Comparison of ENCODE assay signal across 25 cellular contexts in genomic region chr2:206082298-206082843, GRCh38. TPM values are rescaled to one million over a fixed set of nuclear protein-coding genes. Genes with fewer than 3 reads are reported as not detected.
DNase-seq lines count a peak whose midpoint lies in the region; ATAC-seq, FAIRE-seq and TF ChIP-seq lines count a peak whose summit lies in the region.
"Had no signal": no experiment of that assay in that cellular context is flagged by ENCODE, and none has a peak within 500 bp of the region (broad histone marks: within the 10 kb centered on the region; RNA-seq: fewer than 3 reads in every experiment).

No MANE protein-coding gene starts in this region.

- H3K9me3 ChIP-seq in Karpas-422 (ENCODE audit: low read length) (no peaks in the 10 kb centered on the region), K562 (replicated peaks; ENCODE audit: control insufficient read depth, insufficient read depth, low read depth, low read length) (no peaks in the 10 kb centered on the region), neural progenitor cell (ENCODE audit: low read depth) (no peaks in the 10 kb centered on the region)
- H3K9me3 ChIP-seq: tibial artery had no signal

- intact Hi-C loops in K562 (cut with micrococcal nuclease), result no loop called here

- H3K4me3 ChIP-seq in Karpas-422 (ENCODE audit: low read length) (no peak overlapping the region), K562 (no peak overlapping the region), neural progenitor cell (no peak overlapping the region)
- H3K4me3 ChIP-seq: tibial artery had no signal

- POLR2A ChIA-PET in K562 (lab: Yijun Ruan, JAX), result interaction anchor here (0.8 to 1.1 kb wide), 2 partner anchors 9 to 77 kb away, joined by 3 to 6 read pairs; partner anchors contain the start of genes EEF1B2 and NDUFS1

- no peak for TF ChIP-seq CTCF in K562 (IDR thresholded peaks at IDR 0.05 in 2 of 3, conservative IDR thresholded peaks at IDR 0.05 in 1 of 3; ENCODE audit: insufficient read depth in 2 of 3, low read depth in 1 of 3, low read length in 3 of 3)
- TF ChIP-seq CTCF in neural progenitor cell (IDR thresholded peaks at IDR 0.05), result no peak

- TF ChIP-seq EP300 in K562 (IDR thresholded peaks at IDR 0.05; ENCODE audit: low read length), result no peak

- TF ChIP-seq POLR2A in GM12891 (IDR thresholded peaks at IDR 0.05; ENCODE audit: low read depth, low read length), result no peak
- no peak for TF ChIP-seq POLR2A in K562 (conservative IDR thresholded peaks at IDR 0.05)

- CTCF ChIA-PET in K562 (lab: Yijun Ruan, JAX; ENCODE audit: low intra/inter-chr PET ratio), result no interaction called here

- peak overlapping the region; percentile 1; the same call in 1 of the 2 replicates for H3K27ac ChIP-seq in Karpas-422 (ENCODE audit: low read length)
- H3K27ac ChIP-seq in K562 (ENCODE audit: extremely low read depth, low read depth, low read length), result peak overlapping the region; percentile 54; the same call in 2 of the 3 replicates
- H3K27ac ChIP-seq in neural progenitor cell, result no peak overlapping the region
- H3K27ac ChIP-seq: WERI-Rb-1 had no signal

- H3K79me2 ChIP-seq in Karpas-422 (ENCODE audit: low read length) (peaks cover 92% of the 10 kb centered on the region), K562 (ENCODE audit: control insufficient read depth, insufficient read depth, low read length) (peaks cover 84% of the 10 kb centered on the region), neural progenitor cell (ENCODE audit: low read depth) (peaks cover 91% of the 10 kb centered on the region)

- H3K36me3 ChIP-seq in Karpas-422 (ENCODE audit: insufficient read depth, low read length), result no peaks in the 10 kb centered on the region
- H3K36me3 ChIP-seq in K562 (ENCODE audit: control insufficient read depth, insufficient read depth, low read length), result no peaks in the 10 kb centered on the region
- no peaks in the 10 kb centered on the region for H3K36me3 ChIP-seq in neural progenitor cell
- H3K36me3 ChIP-seq: tibial artery, WERI-Rb-1 had no signal

- H3K27me3 Mint-ChIP-seq in neural progenitor cell (ENCODE audit: insufficient read depth, low read depth), result peaks cover 2% of the 10 kb centered on the region
- H3K27me3 Mint-ChIP-seq: B cell, memory B cell, naive B cell had no signal

- TSS peak; percentile 29 for BruUV-seq in K562 (replicated peaks; lab: Mats Ljungman, UMichigan)

- H3K9ac ChIP-seq in Karpas-422 (ENCODE audit: low read length) (no peak overlapping the region), K562 (ENCODE audit: insufficient read depth in 1 of 2, low read depth in 2 of 2, low read length in 2 of 2) (no peak overlapping the region; a peak in 1 of 4 replicates), neural progenitor cell (no peak overlapping the region)

- FAIRE-seq in GM12891 (lab: Jason Lieb, UNC) (peak; percentile 74), K562 (lab: Jason Lieb, UNC) (peak; percentile 15)
- FAIRE-seq: colon had no signal

- peaks cover 49% of the 10 kb centered on the region for H3F3A ChIP-seq in neural progenitor cell (ENCODE audit: low read depth)

- TF ChIP-seq RAD21 in K562 (CRISPR knock-in tag; conservative IDR thresholded peaks at IDR 0.05 in 1 of 2, IDR thresholded peaks at IDR 0.05 in 1 of 2), result no peak

- H3K9me3 Mint-ChIP-seq in neural progenitor cell, result no peaks in the 10 kb centered on the region
- H3K9me3 Mint-ChIP-seq: activated naive CD4-positive, alpha-beta T cell treated with anti-CD3 and anti-CD28 coated beads for 36 hours; memory B cell; naive B cell had no signal

- no peaks in the 10 kb centered on the region for H3K9me1 ChIP-seq in K562 (ENCODE audit: control insufficient read depth, insufficient read depth, low read length)

- 86% methylated on average over 1 of the region's 4 CpGs for WGBS in K562 (ENCODE audit: insufficient coverage, low coverage, missing lambda C conversion rate)

- peaks cover 31% of the 10 kb centered on the region for H3K4me1 Mint-ChIP-seq in neural progenitor cell

- H3K27me3 ChIP-seq in Karpas-422 (ENCODE audit: low read length) (no peaks in the 10 kb centered on the region), K562 (ENCODE audit: control insufficient read depth in 2 of 2, insufficient read depth in 2 of 2, low read length in 2 of 2) (no peaks in the 10 kb centered on the region), neural progenitor cell (no peaks in the 10 kb centered on the region)
- H3K27me3 ChIP-seq: tibial artery had no signal

- H2AFZ ChIP-seq in Karpas-422 (ENCODE audit: low read length), result no peak overlapping the region
- no peak overlapping the region for H2AFZ ChIP-seq in K562 (ENCODE audit: low read depth, low read length)
- no peak overlapping the region for H2AFZ ChIP-seq in neural progenitor cell (replicated peaks)

- H3K4me1 ChIP-seq in Karpas-422 (ENCODE audit: low read length) (peaks cover 40% of the 10 kb centered on the region), K562 (replicated peaks in 1 of 2; ENCODE audit: control insufficient read depth in 2 of 2, insufficient read depth in 2 of 2, low read length in 2 of 2) (peaks cover 3 to 4% of the 10 kb centered on the region in 2 experiments; a peak in 3 of 5 replicates), neural progenitor cell (peaks cover 31% of the 10 kb centered on the region)

- H3K9me2 ChIP-seq in Karpas-422 (replicated peaks; ENCODE audit: insufficient read depth, low read length), result no peaks in the 10 kb centered on the region

- no peak overlapping the region for H3K27ac Mint-ChIP-seq in neural progenitor cell
- H3K27ac Mint-ChIP-seq: activated naive CD4-positive, alpha-beta T cell treated with anti-CD3 and anti-CD28 coated beads for 36 hours; B cell had no signal

- ATAC-seq in K562, result no peak

- no peaks in the 10 kb centered on the region for H3K36me3 Mint-ChIP-seq in neural progenitor cell
- H3K36me3 Mint-ChIP-seq: naive B cell had no signal

- H3K4me2 ChIP-seq in Karpas-422 (ENCODE audit: low read depth, low read length, poor library complexity, severe bottlenecking) (peak overlapping the region; percentile 85), K562 (ENCODE audit: insufficient read depth, low read length) (no peak overlapping the region), neural progenitor cell (peak overlapping the region; percentile 89)

- DNase-seq in GM12891 (ENCODE audit: insufficient read length, low spot score) (no peak), Karpas-422 (peak; percentile 53), K562 (ENCODE audit: extremely low read depth in 1 of 4, low spot score in 3 of 4) (no peak), neural progenitor cell (ENCODE audit: low spot score) (no peak), DMS153 treated with DMSO at 0.1 percent for 48 hours (lab: John Stamatoyannopoulos, UW; ENCODE audit: unreplicated experiment) (no peak), GDM1 (lab: John Stamatoyannopoulos, UW) (no peak)
- no peak for DNase-seq in activated CD8-positive, alpha-beta memory T cell treated with anti-CD3 and anti-CD28 coated beads, Interleukin-2, amount 50 U/mL, for 48 hours
- DNase-seq: activated CD4-positive, alpha-beta T cell treated with anti-CD3 and anti-CD28 coated beads, Interleukin-2, amount 50 U/mL, for 48 hours; activated naive CD4-positive, alpha-beta T cell treated with anti-CD3 and anti-CD28 coated beads for 36 hours; activated T-cell treated with anti-CD3 and anti-CD28 coated beads, Interleukin-2, amount 50 U/mL, for 1 hour; KG1; kidney glomerular epithelial cell; naive B cell; NCI-H1092 treated with DMSO at 0.1 percent for 48 hours; NCI-H2081; NCI-H524 treated with DMSO at 0.1 percent for 48 hours; posterior cingulate gyrus; SHP77; stimulated activated CD4-positive, alpha-beta T cell treated with anti-CD3 and anti-CD28 coated beads, Interleukin-1b, Interleukin-23, amount 100 ng/mL, for 48 hours; stimulated activated naive CD4-positive, alpha-beta T cell; tibial artery; WERI-Rb-1 had no signal

- in situ Hi-C loops in K562 (cut with MboI), result no loop called here

- no peak overlapping the region for H3K4me3 Mint-ChIP-seq in neural progenitor cell
- H3K4me3 Mint-ChIP-seq: activated naive CD4-positive, alpha-beta T cell treated with anti-CD3 and anti-CD28 coated beads for 36 hours; B cell; memory B cell had no signal

- no peaks in the 10 kb centered on the region for H4K20me1 ChIP-seq in Karpas-422 (ENCODE audit: insufficient read depth, low read depth, low read length)
- no peaks in the 10 kb centered on the region for H4K20me1 ChIP-seq in K562 (replicated peaks; ENCODE audit: control insufficient read depth, insufficient read depth, low read length)
- peaks cover 17% of the 10 kb centered on the region for H4K20me1 ChIP-seq in neural progenitor cell (ENCODE audit: low read depth)

TF ChIP-seq in GM12891, 5 proteins besides CTCF, POLR2A, EP300 and RAD21:
- no peak for TF ChIP-seq SPI1 (IDR thresholded peaks at IDR 0.05; ENCODE audit: low read depth, low read length)

TF ChIP-seq in K562, 482 proteins besides CTCF, POLR2A, EP300 and RAD21 (continues in another document):
- TF ChIP-seq KDM5B (IDR thresholded peaks at IDR 0.05; ENCODE audit: insufficient replicate concordance, low read depth, low read length), result no peak
- TF ChIP-seq, protein P1, sequence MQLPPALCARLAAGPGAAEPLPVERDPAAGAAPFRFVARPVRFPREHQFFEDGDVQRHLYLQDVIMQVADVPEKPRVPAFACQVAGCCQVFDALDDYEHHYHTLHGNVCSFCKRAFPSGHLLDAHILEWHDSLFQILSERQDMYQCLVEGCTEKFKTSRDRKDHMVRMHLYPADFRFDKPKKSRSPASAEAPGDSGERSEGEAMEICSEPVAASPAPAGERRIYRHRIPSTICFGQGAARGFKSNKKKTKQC (CRISPR knock-in tag; IDR thresholded peaks at IDR 0.05), result no peak

RNA-seq across cellular contexts. Expression of gene INO80D, which starts 3.6 kb away (rescaled TPM):
- 1.1 TPM for polyA plus RNA-seq in GM12891 (2012; ENCODE audit: low read depth, missing spikeins)
- total RNA-seq in Karpas-422 (2014; rRNA removed; shearing (Covaris generic); ENCODE audit: low replicate concordance), result 8.8 and 14.8 TPM in 2 replicates
- total RNA-seq in K562 (2011; cell fraction: chromatin; rRNA removed; ENCODE audit: low replicate concordance), result 25.1 and 27.1 TPM in 2 replicates
- total RNA-seq in K562 (2011; cell fraction: nucleolus; rRNA removed), result 6.3 and 7.1 TPM in 2 replicates
- 9.8 and 13.5 TPM in 2 replicates for total RNA-seq in K562 (2011; cell fraction: nucleoplasm; rRNA removed)
- total RNA-seq in K562 (2014; rRNA removed), result 2.3 and 3.0 TPM in 2 replicates
- total RNA-seq in K562 (2014; rRNA removed; fragmentation: Illumina TruSeq; extraction: Trizol), result 4.0 and 4.1 TPM in 2 replicates
- total RNA-seq in K562 (2015; rRNA removed; fragmentation: Illumina TruSeq; extraction: Trizol), result 4.3 and 4.7 TPM in 2 replicates
- 7.7 and 8.1 TPM in 2 replicates for total RNA-seq in K562 (2021)
- 2.9 and 3.8 TPM in 2 replicates for polyA plus RNA-seq in K562 (2011; rRNA removed)
- polyA plus RNA-seq in K562 (2011; cell fraction: cytosol; rRNA removed), result 1.9 and 2.6 TPM in 2 replicates
- polyA plus RNA-seq in K562 (2011; cell fraction: nucleus; rRNA removed), result 7.3 and 7.8 TPM in 2 replicates
- 0.98 and 1.3 TPM in 2 replicates for polyA plus RNA-seq in K562 (2012)
- 1.5 and 1.7 TPM in 2 replicates for polyA plus RNA-seq in K562 (2014; fragmentation: Illumina TruSeq; extraction: Trizol)
- 1 to 10 TPM in 1 of 2 experiments, under 1 TPM in 1; 0.64 to 1.4 TPM for polyA plus RNA-seq in K562 (2014; fragmentation: Nextera tagmentation; extraction: Ambion mirVana)
- polyA plus RNA-seq in K562 (2014; rRNA removed), result 1.7 and 1.9 TPM in 2 replicates
- polyA minus RNA-seq in K562 (2011; rRNA and poly(A)+ RNA removed), result 16.1 and 21.9 TPM in 2 replicates
- polyA minus RNA-seq in K562 (2011; cell fraction: cytosol; rRNA and poly(A)+ RNA removed), result 6.4 and 9.0 TPM in 2 replicates
- 6.7 and 12.4 TPM in 2 replicates for polyA minus RNA-seq in K562 (2011; cell fraction: nucleus; rRNA and poly(A)+ RNA removed)
- total RNA-seq in neural progenitor cell (ENCODE audit: low replicate concordance), result 8.1 and 11.3 TPM in 2 replicates
